Comparison of ENCODE assay signal across 8 cellular contexts in the genomic region with DNA sequence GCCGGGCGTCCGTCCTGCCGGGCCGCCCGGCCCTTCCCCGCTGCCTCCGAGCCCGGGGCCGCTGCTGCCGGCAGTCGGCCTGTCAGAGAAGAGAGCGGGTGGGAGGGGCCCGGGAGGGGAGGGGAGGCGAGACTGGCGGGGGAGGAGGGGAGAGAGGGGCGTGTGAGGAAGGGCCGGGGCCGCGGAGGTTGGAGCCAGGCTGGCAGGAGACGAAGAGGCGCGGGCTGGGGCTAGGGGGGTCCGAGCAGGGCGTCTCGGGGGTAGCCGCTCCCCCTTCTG. TPM values are rescaled to one million over a fixed set of nuclear protein-coding genes. Genes with fewer than 3 reads are reported as not detected.
DNase-seq lines count a peak whose midpoint lies in the region; ATAC-seq and TF ChIP-seq lines count a peak whose summit lies in the region.

No MANE protein-coding gene starts in this region.

- no peaks in the 10 kb centered on the region for H3K9me3 ChIP-seq in WERI-Rb-1 (ENCODE audit: severe bottlenecking)
- no peaks in the 10 kb centered on the region for H3K9me3 ChIP-seq in esophagus muscularis mucosa

- TF ChIP-seq CTCF in CD14-positive monocyte (IDR thresholded peaks at IDR 0.05) (no peak), WERI-Rb-1 (IDR thresholded peaks at IDR 0.05; ENCODE audit: low read depth, low read length) (no peak), esophagus muscularis mucosa (IDR thresholded peaks at IDR 0.05) (no peak), omental fat pad (IDR thresholded peaks at IDR 0.05) (no peak)

- H3K36me3 ChIP-seq in WERI-Rb-1 = no peaks in the 10 kb centered on the region
- H3K36me3 ChIP-seq in esophagus muscularis mucosa = no peaks in the 10 kb centered on the region

- no peak for TF ChIP-seq POLR2A in esophagus muscularis mucosa (IDR thresholded peaks at IDR 0.05; ENCODE audit: low read depth)

- peak overlapping the region; percentile 68 for H3K4me3 ChIP-seq in WERI-Rb-1 (ENCODE audit: low read depth, low read length)
- peak overlapping the region; percentile 88 to 100 (median 96) for H3K4me3 ChIP-seq in esophagus muscularis mucosa

- peaks cover 26 to 50% (median 47%) of the 10 kb centered on the region in 4 donors for H3K4me1 ChIP-seq in esophagus muscularis mucosa

- intact Hi-C loops in CD14-positive monocyte (cut with micrococcal nuclease) = loop anchor here (1.0 to 5.0 kb wide), 6 partner anchors 20 to 97 kb away; partner anchors contain the start of genes ATP6V0E1 (in 1 of the 2), BNIP1 (in 1 of the 2) and RPL26L1 (in 1 of the 2)
- intact Hi-C loops in esophagus muscularis mucosa (cut with DNase I) = loop anchor here (2.0 to 10.0 kb wide), 2 partner anchors 72 to 88 kb away; partner anchors contain the start of gene BNIP1
- intact Hi-C loops in posterior vena cava (cut with DNase I) = loop anchor here in 1 of 2 donors (10.0 kb wide), 1 partner anchor 72 kb away; the partner anchor contains the start of gene ATP6V0E1

- no peak for TF ChIP-seq EP300 in esophagus muscularis mucosa (IDR thresholded peaks at IDR 0.05)

- peak overlapping the region; percentile 90 to 94 for H3K4me3 Mint-ChIP-seq in CD14-positive monocyte

- peaks cover 5 to 9% of the 10 kb centered on the region in 2 donors for H3K36me3 Mint-ChIP-seq in CD14-positive monocyte

- H3K27ac Mint-ChIP-seq in CD14-positive monocyte = peak overlapping the region in 6 of 7 donors; percentile 91 to 97 (median 96)

- peaks cover 18% of the 10 kb centered on the region for H3K4me1 Mint-ChIP-seq in CD14-positive monocyte

- H3K27ac ChIP-seq in WERI-Rb-1 (peak overlapping the region; percentile 60), esophagus muscularis mucosa (replicated peaks in 1 of 4) (peak overlapping the region; percentile 96 to 100 (median 98))

- peaks cover 0 to 3% (median under 1%) of the 10 kb centered on the region in 3 donors for H3K27me3 Mint-ChIP-seq in CD14-positive monocyte (ENCODE audit: low read depth in 3 of 3)

- ATAC-seq in HG03175 (IDR thresholded peaks at IDR 0.05; ENCODE audit: unreplicated experiment) = peak; percentile 25
- ATAC-seq in omental fat pad (ENCODE audit: low FRiP score) = peak; percentile 75

- DNase-seq in CD14-positive monocyte (ENCODE audit: low spot score) = no peak
- peak; percentile 51 for DNase-seq in GM19238 (ENCODE audit: insufficient read length, low spot score)
- no peak for DNase-seq in WERI-Rb-1
- no peak for DNase-seq in esophagus muscularis mucosa (ENCODE audit: extremely low spot score)
- DNase-seq in omental fat pad (ENCODE audit: low spot score) = peak; percentile 51
- DNase-seq in central memory CD4-positive, alpha-beta T cell = no peak
- DNase-seq in posterior vena cava (ENCODE audit: low spot score) = no peak

- no peaks in the 10 kb centered on the region for H3K9me3 Mint-ChIP-seq in CD14-positive monocyte

- 0% methylated on average over 8 of the region's 27 CpGs for WGBS in esophagus muscularis mucosa

- H3K27me3 ChIP-seq in WERI-Rb-1 (ENCODE audit: insufficient read depth, low read depth, severe bottlenecking) = no peaks in the 10 kb centered on the region
- H3K27me3 ChIP-seq in esophagus muscularis mucosa = peaks cover 0 to 4% (median 0%) of the 10 kb centered on the region in 4 donors

RNA-seq across cellular contexts. Expression of gene CREBRF, which starts 0.6 kb away (rescaled TPM):
- polyA plus RNA-seq in CD14-positive monocyte = 10 to 100 TPM; 23.1 to 27.6 TPM
- total RNA-seq in esophagus muscularis mucosa (10 to 100 TPM; 37.8 to 76.5 (median 46.3) TPM), omental fat pad (10 to 100 TPM; 33.7 to 67.6 (median 36.4) TPM), posterior vena cava (10 to 100 TPM; 26.1 to 27.8 TPM)

Comparison
In these comparisons a context has a peak if more than half of its experiments do, and no peak if none do; other contexts are left out.
1. DNase-seq: peak in GM19238 (single experiment) and omental fat pad (single experiment); none in CD14-positive monocyte (single experiment), WERI-Rb-1 (single experiment), esophagus muscularis mucosa (single experiment), central memory CD4-positive, alpha-beta T cell (single experiment) and posterior vena cava (single experiment).